Comparison of ENCODE assay signal across 8 cellular contexts in the genomic region with DNA sequence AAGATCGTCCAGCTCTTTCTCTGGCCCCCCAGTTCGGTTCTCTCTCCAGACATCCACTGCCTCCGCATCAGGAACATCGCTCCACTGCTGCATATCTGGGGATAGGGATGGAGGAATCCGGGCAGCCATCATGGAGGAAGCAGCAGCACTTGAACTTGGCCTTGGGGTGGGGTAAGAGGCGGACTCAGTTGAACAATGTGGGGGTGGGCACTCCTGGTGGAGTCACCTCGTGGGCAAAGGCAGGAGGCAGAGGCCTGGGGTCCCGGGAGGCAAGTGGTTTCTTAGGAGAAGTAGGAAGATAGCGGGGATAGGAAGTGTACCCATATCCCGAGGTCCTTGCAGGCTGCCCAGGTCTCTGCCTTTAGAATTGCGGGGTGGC.
A peak's percentile ranks its signal among the peaks of the same experiment; 100 is the strongest.
DNase-seq lines count a peak whose midpoint lies in the region; ATAC-seq, FAIRE-seq and TF ChIP-seq lines count a peak whose summit lies in the region.

No MANE protein-coding gene starts in this region.

- H3K9me3 Mint-ChIP-seq in CD8-positive, alpha-beta T cell, result no peaks in the 10 kb centered on the region

- no peak for TF ChIP-seq CTCF in CD8-positive, alpha-beta T cell (IDR thresholded peaks at IDR 0.05)
- TF ChIP-seq CTCF in fibroblast of lung (conservative IDR thresholded peaks at IDR 0.05 in 1 of 2, IDR thresholded peaks at IDR 0.05 in 1 of 2; ENCODE audit: low read depth in 1 of 2, low read length in 2 of 2), result no peak
- TF ChIP-seq CTCF in ovary (IDR thresholded peaks at IDR 0.05), result no peak

- peak in 1 of 7 experiments; percentile 10 for DNase-seq in CD8-positive, alpha-beta T cell
- DNase-seq in NT2/D1 (ENCODE audit: low read depth, low spot score), result no peak
- DNase-seq in fibroblast of lung (ENCODE audit: low read depth in 2 of 2), result no peak
- DNase-seq in ovary, result peak; percentile 50 to 63 (median 58)
- DNase-seq in KBM-7, result no peak
- DNase-seq in GOT3 (lab: John Stamatoyannopoulos, UW), result no peak
- DNase-seq in NK-92 treated with Interleukin-12 subunit alpha and Interleukin-12 subunit beta, amount 100 ng/mL, for 24 hours (lab: John Stamatoyannopoulos, UW), result no peak
- DNase-seq in small intestine, result no peak

- peak overlapping the region; percentile 94 for H3K4me2 ChIP-seq in fibroblast of lung (ENCODE audit: extremely low read depth, insufficient read depth, low read length)

- H3K27me3 ChIP-seq in CD8-positive, alpha-beta T cell (ENCODE audit: insufficient read depth, low read length), result peaks cover 18% of the 10 kb centered on the region
- H3K27me3 ChIP-seq in NT2/D1 (ENCODE audit: insufficient read depth, insufficient read length) (peaks cover 13% of the 10 kb centered on the region), fibroblast of lung (ENCODE audit: control insufficient read depth, insufficient read depth, low read length) (peaks cover 11% of the 10 kb centered on the region), ovary (no peaks in the 10 kb centered on the region), small intestine (ENCODE audit: control insufficient read depth in 2 of 2, insufficient read depth in 2 of 2, low read length in 2 of 2) (peaks cover 0 to 16% of the 10 kb centered on the region in 2 donors)

- H3K4me1 ChIP-seq in CD8-positive, alpha-beta T cell (ENCODE audit: insufficient read depth, low read length), result peaks cover 10% of the 10 kb centered on the region
- H3K4me1 ChIP-seq in NT2/D1 (ENCODE audit: insufficient read depth, insufficient read length), result peaks cover 4% of the 10 kb centered on the region
- peaks cover 12% of the 10 kb centered on the region for H3K4me1 ChIP-seq in fibroblast of lung (ENCODE audit: control insufficient read depth, extremely low read depth, insufficient read depth, low read length)
- H3K4me1 ChIP-seq in ovary (ENCODE audit: insufficient read depth), result peaks cover 6% of the 10 kb centered on the region
- H3K4me1 ChIP-seq in small intestine (ENCODE audit: control insufficient read depth in 2 of 2, insufficient read depth in 1 of 2, low read depth in 1 of 2, low read length in 1 of 2), result peaks cover 0 to 2% of the 10 kb centered on the region in 2 donors

- H3K36me3 Mint-ChIP-seq in CD8-positive, alpha-beta T cell, result no peaks in the 10 kb centered on the region

- peaks cover 43% of the 10 kb centered on the region for H3K27me3 Mint-ChIP-seq in CD8-positive, alpha-beta T cell (ENCODE audit: low read depth)

- H3K27ac Mint-ChIP-seq in CD8-positive, alpha-beta T cell, result no peak overlapping the region

- in situ Hi-C loops in KBM-7 (cut with MboI; ENCODE audit: low pct_unique_long_range_greater_than_20kb, low sequenced_read_pairs), result no loop called here

- 2 to 9% (median 5%) methylated on average over 11 of the region's 11 CpGs for WGBS in ovary, 3 donors
- WGBS in small intestine, 3 donors, result 11 to 14% (median 14%) methylated on average over 11 of the region's 11 CpGs

- peaks cover 25% of the 10 kb centered on the region for H3K4me1 Mint-ChIP-seq in CD8-positive, alpha-beta T cell (ENCODE audit: low read depth)

- no peak overlapping the region for H3K4me3 Mint-ChIP-seq in CD8-positive, alpha-beta T cell

- CTCF ChIA-PET in CD8-positive, alpha-beta T cell (lab: Charles Lee), result interaction anchor here (0.6 to 5.7 kb wide), 36 partner anchors 8 to 782 kb away, joined by 3 to 198 read pairs (median 4); no protein-coding TSS in a partner anchor

- peak overlapping the region; percentile 85 for H3K9ac ChIP-seq in NT2/D1 (ENCODE audit: insufficient read length, low read depth)
- no peak overlapping the region for H3K9ac ChIP-seq in fibroblast of lung (ENCODE audit: insufficient read depth, low read length)

- H3K79me2 ChIP-seq in fibroblast of lung (ENCODE audit: control insufficient read depth, insufficient read depth, low read length), result no peaks in the 10 kb centered on the region

- H4K20me1 ChIP-seq in fibroblast of lung (ENCODE audit: control insufficient read depth, extremely low read depth, insufficient read depth, low read length), result no peaks in the 10 kb centered on the region

- H3K9me3 ChIP-seq in CD8-positive, alpha-beta T cell (ENCODE audit: low read length), result no peaks in the 10 kb centered on the region
- H3K9me3 ChIP-seq in NT2/D1 (ENCODE audit: insufficient read depth, low read length) (no peaks in the 10 kb centered on the region; the same call in 1 of the 2 replicates), fibroblast of lung (ENCODE audit: control insufficient read depth, insufficient read depth, low read depth, low read length) (no peaks in the 10 kb centered on the region), ovary (no peaks in the 10 kb centered on the region), small intestine (ENCODE audit: control insufficient read depth, low read depth) (no peaks in the 10 kb centered on the region)

- TF ChIP-seq EP300 in ovary (IDR thresholded peaks at IDR 0.05), result no peak

- intact Hi-C loops in CD8-positive, alpha-beta T cell (cut with DNase I, micrococcal nuclease), result loop anchor here in 1 of 2 experiments (2.0 kb wide), 1 partner anchor 750 kb away; a partner anchor contains a TSS
- intact Hi-C loops in ovary (cut with DNase I), result loop anchor here (2.0 to 10.0 kb wide), 5 partner anchors 98 to 394 kb away; a partner anchor contains a TSS

- H2AFZ ChIP-seq in fibroblast of lung (ENCODE audit: low read length), result peak overlapping the region; percentile 32

- no peak for FAIRE-seq in small intestine (lab: Jason Lieb, UNC)

- TF ChIP-seq POLR2A in ovary (IDR thresholded peaks at IDR 0.05), result no peak

- H3K36me3 ChIP-seq in CD8-positive, alpha-beta T cell (ENCODE audit: insufficient read depth, low read length), result no peaks in the 10 kb centered on the region
- H3K36me3 ChIP-seq in NT2/D1 (ENCODE audit: insufficient read depth, insufficient read length, low read length) (no peaks in the 10 kb centered on the region), fibroblast of lung (ENCODE audit: control insufficient read depth, insufficient read depth, low read length) (no peaks in the 10 kb centered on the region), ovary (no peaks in the 10 kb centered on the region), small intestine (ENCODE audit: control insufficient read depth in 2 of 2, insufficient read depth in 2 of 2, low read length in 2 of 2) (no peaks in the 10 kb centered on the region)

- H3K4me3 ChIP-seq in CD8-positive, alpha-beta T cell (ENCODE audit: low read depth, low read length), result peak overlapping the region; percentile 39
- H3K4me3 ChIP-seq in NT2/D1 (ENCODE audit: insufficient read length, low read depth), result peak overlapping the region; percentile 51
- H3K4me3 ChIP-seq in fibroblast of lung (replicated peaks in 1 of 4; ENCODE audit: control extremely low read depth in 1 of 4, insufficient read depth in 1 of 4, low read depth in 3 of 4, low read length in 4 of 4), result peak overlapping the region; percentile 21 to 39 (median 30)
- H3K4me3 ChIP-seq in ovary, result peak overlapping the region; percentile 21
- H3K4me3 ChIP-seq in small intestine (ENCODE audit: low read depth in 1 of 2, low read length in 2 of 2), result no peak overlapping the region

- no peak overlapping the region for H3K27ac ChIP-seq in CD8-positive, alpha-beta T cell (ENCODE audit: low read depth, low read length)
- H3K27ac ChIP-seq in fibroblast of lung (ENCODE audit: insufficient read depth, low read length), result peak overlapping the region; percentile 86
- peak overlapping the region; percentile 32 to 46 for H3K27ac ChIP-seq in ovary
- H3K27ac ChIP-seq in small intestine (ENCODE audit: low read depth in 1 of 2, low read length in 1 of 2), result peak overlapping the region in 1 of 2 donors; percentile 15

- ATAC-seq in CD8-positive, alpha-beta T cell, result no peak

- POLR2A ChIA-PET in CD8-positive, alpha-beta T cell (lab: Charles Lee), result interaction anchor here (1.2 to 2.3 kb wide), 2 partner anchors 394 to 408 kb away, joined by 3 to 10 read pairs; no protein-coding TSS in a partner anchor

Comparison
In these comparisons a context has a peak if more than half of its experiments do, and no peak if none do; other contexts are left out.
1. DNase-seq: peak in ovary (5 of 5); none in NT2/D1 (single experiment), fibroblast of lung (0 of 2), KBM-7 (single experiment), GOT3 (single experiment), NK-92 treated with Interleukin-12 subunit alpha and Interleukin-12 subunit beta, amount 100 ng/mL, for 24 hours (single experiment) and small intestine (single experiment).
2. H3K4me3 ChIP-seq: peak in CD8-positive, alpha-beta T cell (single experiment), NT2/D1 (single experiment), fibroblast of lung (4 of 4) and ovary (single experiment); none in small intestine (0 of 2).